In genomic region chr9:4555251-4555650, GRCh38 we compare ENCODE assay signal across 13 cellular contexts.
DNase-seq lines count a peak whose midpoint lies in the region; ATAC-seq, FAIRE-seq and TF ChIP-seq lines count a peak whose summit lies in the region.
"Had no signal": no experiment of that assay in that cellular context is flagged by ENCODE, and none has a peak within 500 bp of the region (broad histone marks: within the 10 kb centered on the region; RNA-seq: fewer than 3 reads in every experiment).

No MANE protein-coding gene starts in this region.

- POLR2A ChIA-PET in endothelial cell of umbilical vein (lab: Charles Lee), result no interaction called here

- no peak for TF ChIP-seq POLR2A in endothelial cell of umbilical vein (IDR thresholded peaks at IDR 0.05; ENCODE audit: low read depth, low read length)
- no peak for TF ChIP-seq POLR2A in thyroid gland (IDR thresholded peaks at IDR 0.05)

- no peak overlapping the region for H3K4me3 ChIP-seq in heart right ventricle
- H3K4me3 ChIP-seq in endothelial cell of umbilical vein (replicated peaks in 1 of 3; ENCODE audit: insufficient read depth in 1 of 3, low read depth in 1 of 3, low read length in 3 of 3), result no peak overlapping the region
- H3K4me3 ChIP-seq in thyroid gland (replicated peaks in 1 of 3), result no peak overlapping the region
- H3K4me3 ChIP-seq: tibial artery had no signal

- ATAC-seq in heart right ventricle, result peak; percentile 21 to 78 (median 62)
- ATAC-seq in Right ventricle myocardium inferior, result no peak

- CTCF ChIA-PET in endothelial cell of umbilical vein (lab: Charles Lee), result interaction anchor here (0.8 to 1.1 kb wide), 6 partner anchors 13 to 85 kb away, joined by 3 to 6 read pairs (median 3); partner anchors contain the start of gene SLC1A1

- H2AFZ ChIP-seq in endothelial cell of umbilical vein (ENCODE audit: low read depth, low read length), result no peak overlapping the region

- DNase-seq in heart right ventricle, result peak in 1 of 2 donors; percentile 62
- DNase-seq in Right ventricle myocardium inferior (ENCODE audit: missing footprints), result no peak
- peak; percentile 79 for DNase-seq in NCI-H69 (lab: John Stamatoyannopoulos, UW)
- peak; percentile 91 for DNase-seq in endothelial cell of umbilical vein (ENCODE audit: low read depth, low spot score)
- peak; percentile 62 to 64 for DNase-seq in thyroid gland
- DNase-seq in DMS79 (lab: John Stamatoyannopoulos, UW), result no peak
- DNase-seq in frontal cortex (ENCODE audit: low spot score in 2 of 2), result no peak
- no peak for DNase-seq in occipital lobe (lab: John Stamatoyannopoulos, UW)
- DNase-seq: kidney, NCI-H1436, SIG-M5, tibial artery had no signal

- no peaks in the 10 kb centered on the region for H3K9me1 ChIP-seq in endothelial cell of umbilical vein (replicated peaks; ENCODE audit: control insufficient read depth, extremely low read depth, insufficient read depth, low read length)

- no TSS peak for BruUV-seq in endothelial cell of umbilical vein (replicated peaks; lab: Mats Ljungman, UMichigan)

- TF ChIP-seq CTCF in heart right ventricle (IDR thresholded peaks at IDR 0.05), result no peak
- no peak for TF ChIP-seq CTCF in endothelial cell of umbilical vein (IDR thresholded peaks at IDR 0.05; ENCODE audit: extremely low read depth in 1 of 2, insufficient read depth in 1 of 2, low read depth in 1 of 2, low read length in 2 of 2)
- TF ChIP-seq CTCF in thyroid gland (IDR thresholded peaks at IDR 0.05), result no peak

- peak overlapping the region; percentile 46 for H3K9ac ChIP-seq in endothelial cell of umbilical vein (replicated peaks; ENCODE audit: extremely low read depth, insufficient read depth, low read length)

- WGBS in heart right ventricle, 2 donors, result 61 to 63% methylated on average over 2 of the region's 2 CpGs
- 22 to 30% methylated on average over 2 of the region's 2 CpGs for WGBS in thyroid gland, 2 donors

- intact Hi-C loops in heart right ventricle (cut with DNase I), result loop anchor here in 2 of 10 donors (5.0 kb wide), 2 partner anchors 37 to 63 kb away; partner anchors contain the start of gene SLC1A1 (in 1 of the 2)
- intact Hi-C loops in Right ventricle myocardium inferior (cut with DNase I), result no loop called here
- intact Hi-C loops in endothelial cell of umbilical vein (cut with micrococcal nuclease), result loop anchor here (1.0 to 10.0 kb wide), 7 partner anchors 8 to 260 kb away; partner anchors contain the start of gene PLPP6
- intact Hi-C loops in thyroid gland (cut with DNase I), result no loop called here

- H3K27me3 ChIP-seq in heart right ventricle (no peaks in the 10 kb centered on the region), endothelial cell of umbilical vein (ENCODE audit: control insufficient read depth in 2 of 2, insufficient read depth in 2 of 2, low read length in 2 of 2) (no peaks in the 10 kb centered on the region), thyroid gland (no peaks in the 10 kb centered on the region)
- H3K27me3 ChIP-seq: tibial artery had no signal

- H3K9me3 ChIP-seq in heart right ventricle (no peaks in the 10 kb centered on the region), endothelial cell of umbilical vein (replicated peaks; ENCODE audit: control insufficient read depth, insufficient read depth, low read length) (no peaks in the 10 kb centered on the region), thyroid gland (no peaks in the 10 kb centered on the region)
- H3K9me3 ChIP-seq: tibial artery had no signal

- no peaks in the 10 kb centered on the region for H3K36me3 ChIP-seq in heart right ventricle
- no peaks in the 10 kb centered on the region for H3K36me3 ChIP-seq in endothelial cell of umbilical vein (ENCODE audit: control insufficient read depth in 2 of 2, extremely low read depth in 1 of 2, insufficient read depth in 2 of 2, low read length in 2 of 2)
- H3K36me3 ChIP-seq in thyroid gland, result no peaks in the 10 kb centered on the region
- H3K36me3 ChIP-seq: tibial artery had no signal

- FAIRE-seq in endothelial cell of umbilical vein (lab: Jason Lieb, UNC) (peak; percentile 90), frontal cortex (lab: Jason Lieb, UNC) (no peak)
- FAIRE-seq: kidney had no signal

- dilution Hi-C loops in endothelial cell of umbilical vein (cut with MboI; ENCODE audit: extremely low pct_ligation_motif_present, low sequenced_read_pairs), result no loop called here

- H4K20me1 ChIP-seq in endothelial cell of umbilical vein (replicated peaks; ENCODE audit: control insufficient read depth, extremely low read depth, insufficient read depth, low read length), result no peaks in the 10 kb centered on the region

- H3K79me2 ChIP-seq in endothelial cell of umbilical vein (ENCODE audit: control insufficient read depth, insufficient read depth, low read length), result no peaks in the 10 kb centered on the region

- H3K4me2 ChIP-seq in endothelial cell of umbilical vein (ENCODE audit: insufficient read depth, low read length), result peak overlapping the region; percentile 71

- peaks cover 2 to 73% (median 32%) of the 10 kb centered on the region in 9 donors for H3K4me1 ChIP-seq in heart right ventricle
- peaks cover 23% of the 10 kb centered on the region for H3K4me1 ChIP-seq in endothelial cell of umbilical vein (ENCODE audit: control insufficient read depth, extremely low read depth, insufficient read depth, low read length)
- H3K4me1 ChIP-seq in thyroid gland, result peaks cover 33 to 43% of the 10 kb centered on the region in 2 donors

- H3K27ac ChIP-seq in heart right ventricle (peak overlapping the region in 8 of 10 donors; percentile 33 to 82 (median 60)), endothelial cell of umbilical vein (ENCODE audit: insufficient read depth, low read depth, low read length) (peak overlapping the region; percentile 86), thyroid gland (peak overlapping the region; percentile 47 to 83 (median 71))
- H3K27ac ChIP-seq: epithelial cell of prostate, tibial artery had no signal

TF ChIP-seq in endothelial cell of umbilical vein, 7 proteins besides CTCF, POLR2A, EP300 and RAD21:
- TF ChIP-seq POLR2AphosphoS5 (IDR thresholded peaks at IDR 0.05; ENCODE audit: insufficient read depth, low read depth, low read length) (peak; percentile 77), GATA2 (IDR thresholded peaks at IDR 0.05; ENCODE audit: insufficient read depth, insufficient read length, low read depth, low read length) (peak; percentile 67), EZH2 (IDR thresholded peaks at IDR 0.05; ENCODE audit: borderline replicate concordance, low read depth, low read length, severe bottlenecking) (no peak), MAX (IDR thresholded peaks at IDR 0.05; ENCODE audit: insufficient read depth, insufficient read length) (no peak), JUN (IDR thresholded peaks at IDR 0.05; ENCODE audit: borderline replicate concordance, insufficient read depth, insufficient read length, low read depth) (peak; percentile 55)

Comparison
In these comparisons a context has a peak if more than half of its experiments do, and no peak if none do; other contexts are left out.
1. DNase-seq: peak in NCI-H69 (single experiment), endothelial cell of umbilical vein (single experiment) and thyroid gland (2 of 2); none in Right ventricle myocardium inferior (single experiment), DMS79 (single experiment), frontal cortex (0 of 2) and occipital lobe (single experiment).
2. Peak in every context shown above with its lines, with median percentiles within 50 percentile points of each other: H3K27ac ChIP-seq.